8 cellular contexts compared by ENCODE assay signal in genomic region chr14:35044939-35045797, GRCh38. TPM values are rescaled to one million over a fixed set of nuclear protein-coding genes. Genes with fewer than 3 reads are reported as not detected.
DNase-seq lines count a peak whose midpoint lies in the region; ATAC-seq lines count a peak whose summit lies in the region.

No MANE protein-coding gene starts in this region.

- H3K36me3 Mint-ChIP-seq in naive B cell = no peaks in the 10 kb centered on the region

- no peaks in the 10 kb centered on the region for H3K9me3 ChIP-seq in ES-I3 (ENCODE audit: control insufficient read depth, insufficient read depth, low read length)
- H3K9me3 ChIP-seq in ectodermal cell (ENCODE audit: control insufficient read depth, low read length) = no peaks in the 10 kb centered on the region

- peak overlapping the region; percentile 97 to 100 (median 99) for H3K27ac Mint-ChIP-seq in naive B cell

- peak overlapping the region; percentile 85 for H3K9ac ChIP-seq in ES-I3 (ENCODE audit: low read depth, low read length)

- ATAC-seq in naive B cell (ENCODE audit: low read depth in 2 of 2) (peak in 1 of 2 donors; percentile 1), HG03342 (IDR thresholded peaks at IDR 0.05; ENCODE audit: unreplicated experiment) (no peak), GM19397 (IDR thresholded peaks at IDR 0.05; ENCODE audit: unreplicated experiment) (no peak), esophagus mucosa (no peak)

- H3K4me3 ChIP-seq in ectodermal cell (ENCODE audit: insufficient read depth, low read depth, low read length) = peak overlapping the region; percentile 94

- H3K36me3 ChIP-seq in ES-I3 (ENCODE audit: insufficient read depth, low read length) (no peaks in the 10 kb centered on the region), ectodermal cell (ENCODE audit: control insufficient read depth, insufficient read depth, low read length) (no peaks in the 10 kb centered on the region)

- no peaks in the 10 kb centered on the region for H3K27me3 Mint-ChIP-seq in naive B cell

- no peak overlapping the region for H3K27ac ChIP-seq in ectodermal cell (ENCODE audit: insufficient read depth, low read depth, low read length, poor library complexity, severe bottlenecking)

- WGBS in ectodermal cell, 2 experiments = 62 to 64% methylated on average over 8 of the region's 8 CpGs

- no peaks in the 10 kb centered on the region for H3K4me1 ChIP-seq in ES-I3 (ENCODE audit: insufficient read depth, low read length)
- H3K4me1 ChIP-seq in ectodermal cell (ENCODE audit: control insufficient read depth, insufficient read depth, low read length) = no peaks in the 10 kb centered on the region

- peak overlapping the region; percentile 84 to 99 (median 94) for H3K4me3 Mint-ChIP-seq in naive B cell

- no peaks in the 10 kb centered on the region for H3K9me3 Mint-ChIP-seq in naive B cell

- DNase-seq in NOMO-1 treated with DMSO at 0.1 percent for 48 hours (lab: John Stamatoyannopoulos, UW; ENCODE audit: unreplicated experiment) (peak; percentile 56), naive B cell (no peak), ureter (ENCODE audit: low spot score) (no peak)

- H3K4me1 Mint-ChIP-seq in naive B cell = peaks cover 12 to 21% (median 17%) of the 10 kb centered on the region in 3 donors

- no peaks in the 10 kb centered on the region for H3K27me3 ChIP-seq in ectodermal cell (ENCODE audit: control insufficient read depth, insufficient read depth, low read length, poor library complexity, severe bottlenecking)

RNA-seq across cellular contexts. Expression of gene FAM177A1, which starts 0.9 kb away (rescaled TPM):
- 33.3 TPM for polyA plus RNA-seq in ectodermal cell (2013, experiment 1 of 4)
- 31.7 TPM for polyA plus RNA-seq in ectodermal cell (2013, experiment 2 of 4)
- 32.4 TPM for polyA plus RNA-seq in ectodermal cell (2013, experiment 3 of 4)
- polyA plus RNA-seq in ectodermal cell (2013, experiment 4 of 4) = 34.5 TPM
- 10 to 100 TPM; 31.8 to 51.2 (median 35.3) TPM for polyA plus RNA-seq in naive B cell (ENCODE audit: low read depth in 6 of 6)
- total RNA-seq in ureter (56.0 TPM), esophagus mucosa (51.0 TPM)
